Comparison of ENCODE assay signal across 16 cellular contexts in genomic region chr1:220563564-220563963, GRCh38. TPM values are rescaled to one million over a fixed set of nuclear protein-coding genes. Genes with fewer than 3 reads are reported as not detected.
DNase-seq lines count a peak whose midpoint lies in the region; ATAC-seq and TF ChIP-seq lines count a peak whose summit lies in the region.
"Had no signal": no experiment of that assay in that cellular context is flagged by ENCODE, and none has a peak within 500 bp of the region (broad histone marks: within the 10 kb centered on the region; RNA-seq: fewer than 3 reads in every experiment).

No MANE protein-coding gene starts in this region.

- WGBS in lower leg skin, 2 donors: 14 to 21% methylated on average over 1 of the region's 1 CpG

- H3K9me3 ChIP-seq in gastrocnemius medialis: no peaks in the 10 kb centered on the region

- POLR2A ChIA-PET in WTC11 (lab: Charles Lee): no interaction called here

- H3K4me1 ChIP-seq in foreskin keratinocyte: no peaks in the 10 kb centered on the region
- H3K4me1 ChIP-seq in gastrocnemius medialis: peaks cover 0 to 10% of the 10 kb centered on the region in 2 donors

- ATAC-seq in left ventricle myocardium superior (peak; percentile 64), left cardiac atrium (no peak), WTC11 (no peak), foreskin keratinocyte (no peak), gastrocnemius medialis (no peak), HG02642 (IDR thresholded peaks at IDR 0.05; ENCODE audit: poor library complexity, unreplicated experiment) (no peak)
- ATAC-seq: HCT116 had no signal

- H3K4me3 ChIP-seq in lower leg skin (ENCODE audit: low read depth, poor library complexity, severe bottlenecking): no peak overlapping the region
- no peak overlapping the region for H3K4me3 ChIP-seq in gastrocnemius medialis

- H3K9me3 Mint-ChIP-seq in WTC11 (no peaks in the 10 kb centered on the region), nephron progenitor cell (no peaks in the 10 kb centered on the region)
- H3K9me3 Mint-ChIP-seq: CD4-positive, alpha-beta memory T cell; H9 had no signal

- CTCF ChIA-PET in WTC11 (lab: Charles Lee): interaction anchor here (1.0 kb wide), 1 partner anchor 170 kb away, joined by 3 read pairs; no protein-coding TSS in a partner anchor

- H3K36me3 ChIP-seq in gastrocnemius medialis: no peaks in the 10 kb centered on the region

- H3K27ac Mint-ChIP-seq in WTC11 (0 out of 2 replicates have a peak overlapping the region, but pooled peaks have one; percentile 71), nephron progenitor cell (peak overlapping the region; percentile 26)
- H3K27ac Mint-ChIP-seq: CD4-positive, alpha-beta memory T cell had no signal

- intact Hi-C loops in left ventricle myocardium superior (cut with micrococcal nuclease) (no loop called here), left cardiac atrium (cut with DNase I) (no loop called here), lower leg skin (cut with DNase I; ENCODE audit: low total_unique reads) (no loop called here), gastrocnemius medialis (cut with DNase I; ENCODE audit: low total_unique reads) (no loop called here)

- TF ChIP-seq CTCF in WTC11 (IDR thresholded peaks at IDR 0.05): no peak
- no peak for TF ChIP-seq CTCF in foreskin keratinocyte (conservative IDR thresholded peaks at IDR 0.05)
- no peak for TF ChIP-seq CTCF in nephron progenitor cell (IDR thresholded peaks at IDR 0.05)
- no peak for TF ChIP-seq CTCF in lower leg skin (IDR thresholded peaks at IDR 0.05)
- no peak for TF ChIP-seq CTCF in gastrocnemius medialis (IDR thresholded peaks at IDR 0.05 in 4 of 5, conservative IDR thresholded peaks at IDR 0.05 in 1 of 5)

- TF ChIP-seq POLR2A in lower leg skin (IDR thresholded peaks at IDR 0.05): no peak
- no peak for TF ChIP-seq POLR2A in gastrocnemius medialis (IDR thresholded peaks at IDR 0.05)

- DNase-seq in left ventricle myocardium superior (no peak), left cardiac atrium (no peak), WTC11 (ENCODE audit: low spot score) (no peak), foreskin keratinocyte (no peak), nephron progenitor cell (no peak), lower leg skin (ENCODE audit: low spot score in 2 of 2) (no peak), gastrocnemius medialis (no peak)
- DNase-seq: C1 segment of cervical spinal cord; Calu3; CD4-positive, alpha-beta memory T cell; COR-L47; DMS79 treated with DMSO at 0.1 percent for 48 hours; GF-D8; H9 had no signal

- no peaks in the 10 kb centered on the region for H3K27me3 Mint-ChIP-seq in WTC11 (ENCODE audit: low read depth)
- no peaks in the 10 kb centered on the region for H3K27me3 Mint-ChIP-seq in nephron progenitor cell (ENCODE audit: low read depth, poor library complexity)

- H3K36me3 Mint-ChIP-seq in WTC11: no peaks in the 10 kb centered on the region
- H3K36me3 Mint-ChIP-seq in nephron progenitor cell (ENCODE audit: low read depth): no peaks in the 10 kb centered on the region
- H3K36me3 Mint-ChIP-seq: CD4-positive, alpha-beta memory T cell had no signal

- peak overlapping the region; percentile 2 for H3K27ac ChIP-seq in foreskin keratinocyte
- H3K27ac ChIP-seq in gastrocnemius medialis: no peak overlapping the region

- H3K4me3 Mint-ChIP-seq in WTC11: no peak overlapping the region
- no peak overlapping the region for H3K4me3 Mint-ChIP-seq in nephron progenitor cell
- H3K4me3 Mint-ChIP-seq: CD4-positive, alpha-beta memory T cell; H9 had no signal

- H3K4me1 Mint-ChIP-seq in WTC11: peaks cover 27% of the 10 kb centered on the region
- peaks cover 15% of the 10 kb centered on the region for H3K4me1 Mint-ChIP-seq in nephron progenitor cell
- H3K4me1 Mint-ChIP-seq: CD4-positive, alpha-beta memory T cell had no signal

- in situ Hi-C loops in gastrocnemius medialis (cut with MboI; ENCODE audit: low sequenced_read_pairs in 4 of 4): no loop called here

- H3K27me3 ChIP-seq in foreskin keratinocyte: no peaks in the 10 kb centered on the region
- no peaks in the 10 kb centered on the region for H3K27me3 ChIP-seq in gastrocnemius medialis

TF ChIP-seq in WTC11, 78 proteins besides CTCF, POLR2A, EP300 and RAD21:
- TF ChIP-seq ZNF219 (CRISPR knock-in tag; IDR thresholded peaks at IDR 0.05; ENCODE audit: borderline replicate concordance): no peak
- TF ChIP-seq E2F1 (CRISPR knock-in tag; IDR thresholded peaks at IDR 0.05): no peak
- no peak for TF ChIP-seq ZMAT4 (CRISPR knock-in tag; IDR thresholded peaks at IDR 0.05)
- no peak for TF ChIP-seq ZNF512 (CRISPR knock-in tag; IDR thresholded peaks at IDR 0.05; ENCODE audit: borderline replicate concordance)
- no peak for TF ChIP-seq IRF2 (CRISPR knock-in tag; IDR thresholded peaks at IDR 0.05; ENCODE audit: borderline replicate concordance, low read depth)
- TF ChIP-seq SP1 (CRISPR knock-in tag; conservative IDR thresholded peaks at IDR 0.05): no peak
TF ChIP-seq in WTC11: peak in this region for 0.

RNA-seq across cellular contexts. Expression of gene MARK1, which starts 35.6 kb away (rescaled TPM):
- total RNA-seq in left ventricle myocardium superior (16.6 TPM), left cardiac atrium (10 to 100 TPM; 16.7 to 17.7 TPM), WTC11 (2021) (13.9 to 18.6 TPM (median 14.6 TPM) in 3 replicates), foreskin keratinocyte (13.4 and 16.2 TPM in 2 replicates), lower leg skin (1 to 10 TPM; 2.2 to 5.3 (median 3.7) TPM), gastrocnemius medialis (1 to 10 TPM; 1.3 to 2.7 (median 1.9) TPM)
- polyA plus RNA-seq in foreskin keratinocyte: 3.9 and 5.5 TPM in 2 replicates
- polyA plus RNA-seq: CD4-positive, alpha-beta memory T cell had no signal
